14 cellular contexts compared by ENCODE assay signal in the genomic region with DNA sequence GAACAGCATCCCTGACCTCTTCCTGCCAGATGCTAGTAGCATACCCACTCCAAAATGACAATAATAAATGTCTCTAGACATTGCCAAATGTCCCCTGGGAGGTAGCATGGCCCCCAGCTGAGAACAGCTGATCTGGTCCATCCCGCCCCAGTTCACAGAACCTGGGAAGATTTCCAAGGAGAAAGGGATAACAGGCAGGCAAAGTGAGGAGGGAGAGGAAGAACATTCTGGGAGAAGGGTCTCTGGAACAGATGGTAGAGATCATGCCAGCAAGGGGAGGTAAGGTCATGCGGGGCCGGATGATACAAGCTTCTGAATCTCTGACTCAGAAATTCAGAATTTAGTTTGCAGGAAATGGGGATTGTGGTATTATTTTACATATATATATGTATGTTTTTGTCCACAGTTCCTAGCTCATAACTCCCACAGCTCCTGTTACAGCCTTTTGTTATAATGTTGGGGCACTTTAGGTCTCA.
A peak's percentile ranks its signal among the peaks of the same experiment; 100 is the strongest.
DNase-seq lines count a peak whose midpoint lies in the region; ATAC-seq and TF ChIP-seq lines count a peak whose summit lies in the region.
"Had no signal": no experiment of that assay in that cellular context is flagged by ENCODE, and none has a peak within 500 bp of the region (broad histone marks: within the 10 kb centered on the region; RNA-seq: fewer than 3 reads in every experiment).

No MANE protein-coding gene starts in this region.

- H3K4me3 Mint-ChIP-seq in HFFc6: peak overlapping the region; percentile 47; the same call in 1 of the 2 replicates
- no peak overlapping the region for H3K4me3 Mint-ChIP-seq in activated naive CD8-positive, alpha-beta T cell treated with anti-CD3 and anti-CD28 coated beads, Interleukin-2, amount 50 U/mL, for 24 hours

- H3K36me3 Mint-ChIP-seq in HFFc6 (ENCODE audit: low read depth): peaks cover 18% of the 10 kb centered on the region
- H3K36me3 Mint-ChIP-seq in activated naive CD8-positive, alpha-beta T cell treated with anti-CD3 and anti-CD28 coated beads, Interleukin-2, amount 50 U/mL, for 24 hours (ENCODE audit: low read depth): peaks cover 14% of the 10 kb centered on the region

- peak overlapping the region; percentile 86 for H3K27ac Mint-ChIP-seq in HFFc6
- peak overlapping the region; percentile 40 for H3K27ac Mint-ChIP-seq in activated naive CD8-positive, alpha-beta T cell treated with anti-CD3 and anti-CD28 coated beads, Interleukin-2, amount 50 U/mL, for 24 hours

- no peak overlapping the region for H3K27ac ChIP-seq in RWPE1
- H3K27ac ChIP-seq: cardiac muscle cell, esophagus muscularis mucosa, HL-60 had no signal

- H3K4me1 Mint-ChIP-seq in HFFc6 (ENCODE audit: low read depth): peaks cover 34% of the 10 kb centered on the region
- H3K4me1 Mint-ChIP-seq in activated naive CD8-positive, alpha-beta T cell treated with anti-CD3 and anti-CD28 coated beads, Interleukin-2, amount 50 U/mL, for 24 hours: peaks cover 16% of the 10 kb centered on the region

- POLR2A ChIA-PET in RWPE1 (lab: Yijun Ruan, JAX; ENCODE audit: low non-redundant PET): no interaction called here

- DNase-seq in D341Med (ENCODE audit: low spot score): peak; percentile 48
- no peak for DNase-seq in HFFc6
- no peak for DNase-seq in activated naive CD8-positive, alpha-beta T cell treated with anti-CD3 and anti-CD28 coated beads, Interleukin-2, amount 50 U/mL, for 24 hours
- peak; percentile 36 for DNase-seq in glomerular visceral epithelial cell (ENCODE audit: extremely low spot score)
- no peak for DNase-seq in activated gamma-delta T cell treated with Interleukin-2 at 50 U/mL for 16 hours
- no peak for DNase-seq in RWPE1 (ENCODE audit: low spot score)
- DNase-seq in NK-92 treated with Interleukin-12 subunit alpha and Interleukin-12 subunit beta, amount 100 ng/mL, for 24 hours (lab: John Stamatoyannopoulos, UW): no peak
- no peak for DNase-seq in medulla oblongata (ENCODE audit: extremely low spot score)
- DNase-seq: Caco-2, kidney glomerular epithelial cell had no signal

- no peaks in the 10 kb centered on the region for H3K27me3 Mint-ChIP-seq in HFFc6 (ENCODE audit: insufficient read depth)
- no peaks in the 10 kb centered on the region for H3K27me3 Mint-ChIP-seq in activated naive CD8-positive, alpha-beta T cell treated with anti-CD3 and anti-CD28 coated beads, Interleukin-2, amount 50 U/mL, for 24 hours

- H3K9me3 Mint-ChIP-seq in HFFc6: no peaks in the 10 kb centered on the region
- no peaks in the 10 kb centered on the region for H3K9me3 Mint-ChIP-seq in activated naive CD8-positive, alpha-beta T cell treated with anti-CD3 and anti-CD28 coated beads, Interleukin-2, amount 50 U/mL, for 24 hours

- TF ChIP-seq CTCF in HFFc6 (IDR thresholded peaks at IDR 0.05): no peak
- no peak for TF ChIP-seq CTCF in RWPE1 (conservative IDR thresholded peaks at IDR 0.05; ENCODE audit: low read depth)

- peak; percentile 61 for ATAC-seq in activated naive CD8-positive, alpha-beta T cell treated with anti-CD3 and anti-CD28 coated beads, Interleukin-2, amount 50 U/mL, for 24 hours
- ATAC-seq: GM12878 had no signal

- CTCF ChIA-PET in RWPE1 (lab: Yijun Ruan, JAX): no interaction called here

Comparison
In these comparisons a context has a peak if more than half of its experiments do, and no peak if none do; other contexts are left out.
1. DNase-seq: peak in D341Med (single experiment) and glomerular visceral epithelial cell (single experiment); none in HFFc6 (single experiment), activated naive CD8-positive, alpha-beta T cell treated with anti-CD3 and anti-CD28 coated beads, Interleukin-2, amount 50 U/mL, for 24 hours (single experiment), activated gamma-delta T cell treated with Interleukin-2 at 50 U/mL for 16 hours (single experiment), RWPE1 (single experiment), NK-92 treated with Interleukin-12 subunit alpha and Interleukin-12 subunit beta, amount 100 ng/mL, for 24 hours (single experiment) and medulla oblongata (single experiment).